In genomic region chr4:136471051-136471450, GRCh38 we compare ENCODE assay signal across 8 cellular contexts.
"Had no signal": no experiment of that assay in that cellular context is flagged by ENCODE, and none has a peak within 500 bp of the region (broad histone marks: within the 10 kb centered on the region; RNA-seq: fewer than 3 reads in every experiment).

No MANE protein-coding gene starts in this region.

- FAIRE-seq: G401.6, GM12878, GM12891, GM12892, GM18507, GM19239 had no signal

- H3K4me3 ChIP-seq: GM12878 had no signal

- ATAC-seq: GM12878 had no signal

- DNase-seq: GDM1, GF-D8 had no signal
